In the genomic region with DNA sequence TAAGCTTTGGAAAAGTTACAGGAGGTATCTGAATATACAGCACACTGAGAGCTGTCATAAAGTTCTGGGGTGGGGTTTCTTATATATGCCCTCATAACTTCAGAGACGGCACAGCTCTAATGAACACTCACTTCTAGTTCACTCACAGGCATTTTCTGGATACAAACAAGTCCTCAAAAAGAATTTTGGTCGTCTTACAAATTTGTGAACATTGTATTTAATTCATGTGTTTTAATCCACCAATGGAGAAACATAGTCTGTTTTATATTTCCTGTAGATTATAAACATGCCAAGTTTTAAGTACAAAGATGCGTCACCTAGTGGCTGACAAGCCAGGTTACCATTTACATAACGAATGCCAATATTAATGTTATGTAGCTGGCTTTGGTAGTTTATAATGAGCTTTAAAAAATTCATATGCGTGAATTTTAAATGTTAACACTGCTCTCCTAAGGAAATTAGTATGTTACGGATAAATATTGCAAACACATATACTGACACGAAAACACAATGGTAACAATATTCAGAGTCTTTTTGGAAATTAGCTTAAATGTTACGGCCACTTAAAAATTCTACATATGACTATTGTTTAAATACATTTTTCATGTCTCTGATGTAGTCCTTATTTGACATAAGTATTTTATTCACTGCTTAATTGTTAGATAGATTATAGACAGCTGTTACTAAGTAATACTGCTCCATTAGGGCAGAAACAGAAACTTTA, we compare ENCODE assay signal across 11 cellular contexts. TPM values are rescaled to one million over a fixed set of nuclear protein-coding genes. Genes with fewer than 3 reads are reported as not detected.
DNase-seq lines count a peak whose midpoint lies in the region; ATAC-seq and TF ChIP-seq lines count a peak whose summit lies in the region.
"Had no signal": no experiment of that assay in that cellular context is flagged by ENCODE, and none has a peak within 500 bp of the region (broad histone marks: within the 10 kb centered on the region; RNA-seq: fewer than 3 reads in every experiment).

No MANE protein-coding gene starts in this region.

- DNase-seq in DMS 273 (lab: John Stamatoyannopoulos, UW; ENCODE audit: unreplicated experiment) (peak; percentile 29), DMS 273 treated with DMSO at 0.1 percent for 48 hours (lab: John Stamatoyannopoulos, UW) (no peak), body of pancreas (peak in 1 of 4 donors; percentile 15), left kidney (ENCODE audit: low read depth, low spot score) (peak; percentile 20), tibial artery (no peak), mucosa of gallbladder (ENCODE audit: low spot score) (no peak)
- DNase-seq in stimulated activated naive B cell treated with anti-CD40 and anti-IgM and Interleukin-4, amounts not matched to agents 10 μg/mL and 1 μg/mL and 100 μg/mL, for 72 hours = no peak
- no peak for DNase-seq in stimulated activated CD4-positive, alpha-beta T cell treated with anti-CD3 and anti-CD28 coated beads, Interleukin-4, amount 100 ng/mL, for 24 hours
- DNase-seq: activated naive CD8-positive, alpha-beta T cell treated with anti-CD3 and anti-CD28 coated beads, Interleukin-2, amount 10 ng/mL, durations not matched to agents 7 days and 5 days had no signal

- no peaks in the 10 kb centered on the region for H3K36me3 Mint-ChIP-seq in stimulated activated naive B cell treated with anti-CD40 and anti-IgM and Interleukin-4, amounts not matched to agents 10 μg/mL and 1 μg/mL and 100 μg/mL, for 72 hours
- H3K36me3 Mint-ChIP-seq: activated naive CD8-positive, alpha-beta T cell treated with anti-CD3 and anti-CD28 coated beads, Interleukin-2, amount 10 ng/mL, durations not matched to agents 7 days and 5 days; natural killer cell treated with Interleukin-12 subunit alpha and Interleukin-12 subunit beta and Interleukin-15 and Interleukin-18, amount 100 ng/mL, for 72 hours had no signal

- intact Hi-C loops in body of pancreas (cut with DNase I) = no loop called here
- intact Hi-C loops in tibial artery (cut with DNase I; ENCODE audit: low total_unique reads) = loop anchor here (2.0 to 10.0 kb wide), 4 partner anchors 82 to 684 kb away; partner anchors contain the start of gene GULP1

- H3K27me3 Mint-ChIP-seq in stimulated activated naive B cell treated with anti-CD40 and anti-IgM and Interleukin-4, amounts not matched to agents 10 μg/mL and 1 μg/mL and 100 μg/mL, for 72 hours = no peaks in the 10 kb centered on the region
- H3K27me3 Mint-ChIP-seq: natural killer cell treated with Interleukin-12 subunit alpha and Interleukin-12 subunit beta and Interleukin-15 and Interleukin-18, amount 100 ng/mL, for 72 hours had no signal

- TF ChIP-seq CTCF in body of pancreas (IDR thresholded peaks at IDR 0.05) = peak in 4 of 7 experiments; percentile 13 to 61 (median 42)
- peak; percentile 49 to 57 for TF ChIP-seq CTCF in tibial artery (IDR thresholded peaks at IDR 0.05)

- H3K9me3 Mint-ChIP-seq in stimulated activated naive B cell treated with anti-CD40 and anti-IgM and Interleukin-4, amounts not matched to agents 10 μg/mL and 1 μg/mL and 100 μg/mL, for 72 hours = no peaks in the 10 kb centered on the region
- H3K9me3 Mint-ChIP-seq: natural killer cell treated with Interleukin-12 subunit alpha and Interleukin-12 subunit beta and Interleukin-15 and Interleukin-18, amount 100 ng/mL, for 72 hours had no signal

- no peaks in the 10 kb centered on the region for H3K36me3 ChIP-seq in body of pancreas (replicated peaks in 1 of 2; ENCODE audit: insufficient read depth in 1 of 2, low read depth in 2 of 2)
- no peaks in the 10 kb centered on the region for H3K36me3 ChIP-seq in tibial artery

- peaks cover 0 to 6% of the 10 kb centered on the region in 2 donors for H3K4me1 Mint-ChIP-seq in stimulated activated naive B cell treated with anti-CD40 and anti-IgM and Interleukin-4, amounts not matched to agents 10 μg/mL and 1 μg/mL and 100 μg/mL, for 72 hours
- H3K4me1 Mint-ChIP-seq: activated naive CD8-positive, alpha-beta T cell treated with anti-CD3 and anti-CD28 coated beads, Interleukin-2, amount 10 ng/mL, durations not matched to agents 7 days and 5 days had no signal

- no peak overlapping the region for H3K27ac Mint-ChIP-seq in stimulated activated naive B cell treated with anti-CD40 and anti-IgM and Interleukin-4, amounts not matched to agents 10 μg/mL and 1 μg/mL and 100 μg/mL, for 72 hours
- H3K27ac Mint-ChIP-seq: activated naive CD8-positive, alpha-beta T cell treated with anti-CD3 and anti-CD28 coated beads, Interleukin-2, amount 10 ng/mL, durations not matched to agents 7 days and 5 days; natural killer cell treated with Interleukin-12 subunit alpha and Interleukin-12 subunit beta and Interleukin-15 and Interleukin-18, amount 100 ng/mL, for 72 hours had no signal

- H3K27me3 ChIP-seq in body of pancreas = no peaks in the 10 kb centered on the region
- H3K27me3 ChIP-seq in tibial artery = no peaks in the 10 kb centered on the region

- ATAC-seq in body of pancreas = no peak
- no peak for ATAC-seq in stimulated activated naive B cell treated with anti-CD40 and anti-IgM and Interleukin-4, amounts not matched to agents 10 μg/mL and 1 μg/mL and 100 μg/mL, for 72 hours (replicated peaks)
- ATAC-seq: natural killer cell treated with Interleukin-12 subunit alpha and Interleukin-12 subunit beta and Interleukin-15 and Interleukin-18, amount 100 ng/mL, for 72 hours had no signal

- peaks cover 6% of the 10 kb centered on the region for H3K4me1 ChIP-seq in body of pancreas
- H3K4me1 ChIP-seq in tibial artery = peaks cover 0 to 42% (median 3%) of the 10 kb centered on the region in 4 donors

- H3K27ac ChIP-seq in body of pancreas (peak overlapping the region in 2 of 4 donors; percentile 2 to 7), tibial artery (peak overlapping the region; percentile 90)
- H3K27ac ChIP-seq: 22Rv1 had no signal

- 73 to 80% methylated on average over 8 of the region's 8 CpGs for WGBS in body of pancreas, 2 donors

- H3K9me3 ChIP-seq in body of pancreas = no peaks in the 10 kb centered on the region
- no peaks in the 10 kb centered on the region for H3K9me3 ChIP-seq in tibial artery

- no peak overlapping the region for H3K4me3 Mint-ChIP-seq in stimulated activated naive B cell treated with anti-CD40 and anti-IgM and Interleukin-4, amounts not matched to agents 10 μg/mL and 1 μg/mL and 100 μg/mL, for 72 hours
- H3K4me3 Mint-ChIP-seq: activated naive CD8-positive, alpha-beta T cell treated with anti-CD3 and anti-CD28 coated beads, Interleukin-2, amount 10 ng/mL, durations not matched to agents 7 days and 5 days; natural killer cell treated with Interleukin-12 subunit alpha and Interleukin-12 subunit beta and Interleukin-15 and Interleukin-18, amount 100 ng/mL, for 72 hours had no signal

- TF ChIP-seq POLR2A in body of pancreas (IDR thresholded peaks at IDR 0.05) = no peak

- no peak overlapping the region for H3K4me3 ChIP-seq in body of pancreas
- H3K4me3 ChIP-seq in tibial artery = peak overlapping the region; percentile 65 to 68

RNA-seq across cellular contexts. Expression of gene COL3A1, which starts 2.5 kb away (rescaled TPM):
- total RNA-seq in body of pancreas (10 to 100 TPM; 54.7 to 77.5 TPM), mucosa of gallbladder (371 TPM)
- total RNA-seq: activated naive CD8-positive, alpha-beta T cell treated with anti-CD3 and anti-CD28 coated beads, Interleukin-2, amount 10 ng/mL, durations not matched to agents 7 days and 5 days; natural killer cell treated with Interleukin-12 subunit alpha and Interleukin-12 subunit beta and Interleukin-15 and Interleukin-18, amount 100 ng/mL, for 72 hours had no signal

Comparison
In these comparisons a context has a peak if more than half of its experiments do, and no peak if none do; other contexts are left out.
1. DNase-seq: peak in DMS 273 (single experiment) and left kidney (single experiment); none in DMS 273 treated with DMSO at 0.1 percent for 48 hours (single experiment), tibial artery (0 of 2), stimulated activated naive B cell treated with anti-CD40 and anti-IgM and Interleukin-4, amounts not matched to agents 10 μg/mL and 1 μg/mL and 100 μg/mL, for 72 hours (single experiment), stimulated activated CD4-positive, alpha-beta T cell treated with anti-CD3 and anti-CD28 coated beads, Interleukin-4, amount 100 ng/mL, for 24 hours (single experiment) and mucosa of gallbladder (single experiment).
2. H3K4me3 ChIP-seq: peak in tibial artery (2 of 2); none in body of pancreas (0 of 2).